1 cellular context compared by ENCODE assay signal in the genomic region with DNA sequence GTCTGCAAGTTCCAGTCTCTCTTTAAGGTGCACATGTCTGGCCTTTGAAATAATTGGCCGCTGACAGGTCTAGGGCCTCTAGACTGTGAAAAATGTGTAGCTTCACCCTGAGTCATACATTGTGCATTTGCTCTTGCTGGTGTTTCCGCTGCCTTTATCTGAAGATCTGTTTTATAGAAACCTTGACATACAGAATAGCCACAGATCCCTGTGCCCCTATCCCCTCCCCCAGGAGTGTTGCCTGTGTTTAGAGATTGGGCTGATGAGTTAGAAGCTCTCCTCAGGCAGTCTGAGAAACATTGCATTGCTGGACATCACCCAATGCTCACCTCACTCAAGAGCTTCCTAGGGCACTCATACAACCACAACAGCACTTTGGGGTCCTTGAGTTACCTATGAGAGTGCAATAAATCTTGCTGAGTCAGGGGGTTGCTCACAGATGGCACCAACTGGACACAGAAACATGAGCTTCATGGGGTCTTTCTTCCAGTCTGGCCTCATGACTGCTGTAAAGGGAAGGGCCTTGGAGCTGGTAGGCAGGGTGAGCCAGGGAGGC.
TF ChIP-seq lines count a peak whose summit lies in the region.

No MANE protein-coding gene starts in this region.

TF ChIP-seq in SK-N-SH treated with all-trans-retinoic acid at 6 μM for 48 hours, 23 proteins besides CTCF, POLR2A, EP300 and RAD21 (continued from another document):
- no peak for TF ChIP-seq RARB (CRISPR knock-in tag; IDR thresholded peaks at IDR 0.05)
- TF ChIP-seq ARNTL (CRISPR knock-in tag; IDR thresholded peaks at IDR 0.05; ENCODE audit: borderline replicate concordance, low read depth): no peak
- no peak for TF ChIP-seq ESRRG (CRISPR knock-in tag; IDR thresholded peaks at IDR 0.05)
- no peak for TF ChIP-seq OSR1 (CRISPR knock-in tag; IDR thresholded peaks at IDR 0.05)
